1 cellular context compared by ENCODE assay signal in genomic region chr5:89045216-89045615, GRCh38.
TF ChIP-seq lines count a peak whose summit lies in the region.

No MANE protein-coding gene starts in this region.

TF ChIP-seq in GM23338, 12 proteins besides CTCF, POLR2A, EP300 and RAD21 (continued from another document):
- TF ChIP-seq ZNF462 (CRISPR knock-in tag; IDR thresholded peaks at IDR 0.05) (no peak), JUNB (IDR thresholded peaks at IDR 0.05; ENCODE audit: unreplicated experiment) (no peak), CREB1 (CRISPR knock-in tag; IDR thresholded peaks at IDR 0.05; ENCODE audit: low read depth) (no peak), POLR2AphosphoS5 (IDR thresholded peaks at IDR 0.05; ENCODE audit: low read depth) (no peak), STAT1 (IDR thresholded peaks at IDR 0.05; ENCODE audit: unreplicated experiment) (no peak), ETS1 (IDR thresholded peaks at IDR 0.05) (no peak), EZH2phosphoT487 (IDR thresholded peaks at IDR 0.05; ENCODE audit: unreplicated experiment) (no peak), ZNF331 (CRISPR knock-in tag; IDR thresholded peaks at IDR 0.05; ENCODE audit: low read depth) (no peak), EZH2 (IDR thresholded peaks at IDR 0.05; ENCODE audit: low read depth, unreplicated experiment) (no peak)
